Comparison of ENCODE assay signal across 1 cellular context in the genomic region with DNA sequence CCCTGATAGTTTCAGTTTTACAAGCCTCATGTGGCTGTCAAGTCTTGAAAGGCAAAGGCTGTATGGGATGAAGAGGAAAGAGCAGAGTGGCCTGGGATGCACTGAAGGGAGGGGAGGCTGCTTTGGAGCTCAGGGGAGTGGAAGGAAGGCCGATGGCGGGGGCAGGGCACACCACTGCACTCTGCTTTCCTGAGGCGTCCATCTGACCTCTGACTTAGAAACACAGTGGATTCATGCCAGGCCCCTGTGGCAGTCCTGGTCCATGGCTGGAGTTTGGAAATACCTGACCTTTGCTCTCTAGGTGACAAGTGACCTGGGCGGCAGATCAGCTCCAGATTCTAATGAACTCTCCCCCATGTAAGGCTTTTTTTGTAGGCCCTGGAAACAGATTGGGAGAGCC.
TF ChIP-seq lines count a peak whose summit lies in the region.

No MANE protein-coding gene starts in this region.

TF ChIP-seq in HepG2, 621 proteins besides CTCF, POLR2A, EP300 and RAD21 (continued from another document and continues in another):
- TF ChIP-seq ZNF615 (CRISPR knock-in tag; IDR thresholded peaks at IDR 0.05; ENCODE audit: borderline replicate concordance) (no peak), ZNF652 (CRISPR knock-in tag; IDR thresholded peaks at IDR 0.05; ENCODE audit: borderline replicate concordance, low read depth) (no peak), ZFP1 (CRISPR knock-in tag; IDR thresholded peaks at IDR 0.05) (no peak), SALL2 (CRISPR knock-in tag; IDR thresholded peaks at IDR 0.05) (no peak), AKAP8 (CRISPR knock-in tag; IDR thresholded peaks at IDR 0.05) (no peak), SP5 (CRISPR knock-in tag; IDR thresholded peaks at IDR 0.05; ENCODE audit: borderline replicate concordance, low read depth) (peak; percentile 49; the same call in 1 of the 2 replicates), MEF2D (CRISPR knock-in tag; IDR thresholded peaks at IDR 0.05) (peak; percentile 41; the same call in 1 of the 2 replicates), HCFC1 (IDR thresholded peaks at IDR 0.05; ENCODE audit: low read depth, low read length) (no peak), ZNF331 (CRISPR knock-in tag; IDR thresholded peaks at IDR 0.05) (0 out of 2 replicates have a peak, but pooled peaks have one; percentile 13), TEAD2 (CRISPR knock-in tag; IDR thresholded peaks at IDR 0.05) (no peak), CEBPG (CRISPR knock-in tag; IDR thresholded peaks at IDR 0.05) (peak; percentile 68), RXRB (CRISPR knock-in tag; IDR thresholded peaks at IDR 0.05; ENCODE audit: borderline replicate concordance) (peak; percentile 98), ZNF546 (CRISPR knock-in tag; conservative IDR thresholded peaks at IDR 0.05) (no peak), NR3C1 (CRISPR knock-in tag; IDR thresholded peaks at IDR 0.05) (no peak), ZNF256 (CRISPR knock-in tag; conservative IDR thresholded peaks at IDR 0.05) (no peak), ZNF570 (CRISPR knock-in tag; IDR thresholded peaks at IDR 0.05; ENCODE audit: borderline replicate concordance) (no peak), KMT2B (CRISPR knock-in tag; IDR thresholded peaks at IDR 0.05) (no peak), AGO1 (IDR thresholded peaks at IDR 0.05; ENCODE audit: low read depth, low read length, poor library complexity, severe bottlenecking) (no peak), ZBTB21 (CRISPR knock-in tag; IDR thresholded peaks at IDR 0.05) (no peak), ZNF564 (CRISPR knock-in tag; IDR thresholded peaks at IDR 0.05) (no peak), ETV5 (CRISPR knock-in tag; IDR thresholded peaks at IDR 0.05; ENCODE audit: borderline replicate concordance) (no peak; the same call in 1 of the 2 replicates), ZNF367 (CRISPR knock-in tag; IDR thresholded peaks at IDR 0.05; ENCODE audit: borderline replicate concordance) (no peak), REPIN1 (CRISPR knock-in tag; IDR thresholded peaks at IDR 0.05; ENCODE audit: borderline replicate concordance, low read depth) (peak; percentile 51; the same call in 1 of the 2 replicates), RFX3 (CRISPR knock-in tag; IDR thresholded peaks at IDR 0.05) (no peak), MEIS1 (CRISPR knock-in tag; IDR thresholded peaks at IDR 0.05; ENCODE audit: borderline replicate concordance) (no peak), SCMH1 (CRISPR knock-in tag; IDR thresholded peaks at IDR 0.05; ENCODE audit: borderline replicate concordance) (no peak), ZNF672 (CRISPR knock-in tag; IDR thresholded peaks at IDR 0.05) (no peak), ZNF160 (CRISPR knock-in tag; IDR thresholded peaks at IDR 0.05) (no peak), MBD4 (IDR thresholded peaks at IDR 0.05; ENCODE audit: borderline replicate concordance, low read length) (no peak), MXD4 (CRISPR knock-in tag; IDR thresholded peaks at IDR 0.05) (0 out of 2 replicates have a peak, but pooled peaks have one; percentile 51), ARID2 (CRISPR knock-in tag; IDR thresholded peaks at IDR 0.05; ENCODE audit: borderline replicate concordance) (0 out of 2 replicates have a peak, but pooled peaks have one; percentile 70), CREB1 (IDR thresholded peaks at IDR 0.05) (no peak), CREB1 (CRISPR knock-in tag; IDR thresholded peaks at IDR 0.05) (0 out of 2 replicates have a peak, but pooled peaks have one; percentile 30), RFX5 (IDR thresholded peaks at IDR 0.05; ENCODE audit: low read depth, low read length) (no peak), ZNF878 (CRISPR knock-in tag; IDR thresholded peaks at IDR 0.05) (no peak), NCOA5 (CRISPR knock-in tag; IDR thresholded peaks at IDR 0.05) (no peak), RBM39 (IDR thresholded peaks at IDR 0.05; ENCODE audit: low read depth, low read length, poor library complexity, severe bottlenecking) (no peak), KDM4B (CRISPR knock-in tag; IDR thresholded peaks at IDR 0.05) (no peak), ELF3 (CRISPR knock-in tag; IDR thresholded peaks at IDR 0.05) (peak; percentile 62; the same call in 1 of the 2 replicates), SIX4 (CRISPR knock-in tag; IDR thresholded peaks at IDR 0.05) (no peak), ZNF253 (CRISPR knock-in tag; IDR thresholded peaks at IDR 0.05; ENCODE audit: borderline replicate concordance) (no peak), ONECUT2 (CRISPR knock-in tag; IDR thresholded peaks at IDR 0.05) (no peak), ZNF264 (CRISPR knock-in tag; IDR thresholded peaks at IDR 0.05) (peak; percentile 48; the same call in 1 of the 2 replicates), ZNF605 (CRISPR knock-in tag; IDR thresholded peaks at IDR 0.05) (no peak), SOX5 (CRISPR knock-in tag; IDR thresholded peaks at IDR 0.05; ENCODE audit: borderline replicate concordance) (peak; percentile 69), ETV6 (CRISPR knock-in tag; conservative IDR thresholded peaks at IDR 0.05) (no peak), ZNF224 (CRISPR knock-in tag; IDR thresholded peaks at IDR 0.05) (no peak), STAT5B (CRISPR knock-in tag; IDR thresholded peaks at IDR 0.05) (no peak), ZNF354B (CRISPR knock-in tag; IDR thresholded peaks at IDR 0.05) (no peak), ZFP36L1 (CRISPR knock-in tag; IDR thresholded peaks at IDR 0.05) (0 out of 2 replicates have a peak, but pooled peaks have one; percentile 46), ZNF138 (CRISPR knock-in tag; IDR thresholded peaks at IDR 0.05; ENCODE audit: low read depth) (no peak), ZNF326 (CRISPR knock-in tag; IDR thresholded peaks at IDR 0.05; ENCODE audit: borderline replicate concordance) (no peak), ZEB1 (IDR thresholded peaks at IDR 0.05; ENCODE audit: insufficient replicate concordance, low read depth) (peak; percentile 29), SP140L (CRISPR knock-in tag; IDR thresholded peaks at IDR 0.05; ENCODE audit: borderline replicate concordance) (0 out of 2 replicates have a peak, but pooled peaks have one; percentile 36), IRF2 (CRISPR knock-in tag; IDR thresholded peaks at IDR 0.05) (peak; percentile 15; the same call in 1 of the 2 replicates), EZH2 (conservative IDR thresholded peaks at IDR 0.05; ENCODE audit: low read depth, low read length) (no peak)
- TF ChIP-seq, protein P1, sequence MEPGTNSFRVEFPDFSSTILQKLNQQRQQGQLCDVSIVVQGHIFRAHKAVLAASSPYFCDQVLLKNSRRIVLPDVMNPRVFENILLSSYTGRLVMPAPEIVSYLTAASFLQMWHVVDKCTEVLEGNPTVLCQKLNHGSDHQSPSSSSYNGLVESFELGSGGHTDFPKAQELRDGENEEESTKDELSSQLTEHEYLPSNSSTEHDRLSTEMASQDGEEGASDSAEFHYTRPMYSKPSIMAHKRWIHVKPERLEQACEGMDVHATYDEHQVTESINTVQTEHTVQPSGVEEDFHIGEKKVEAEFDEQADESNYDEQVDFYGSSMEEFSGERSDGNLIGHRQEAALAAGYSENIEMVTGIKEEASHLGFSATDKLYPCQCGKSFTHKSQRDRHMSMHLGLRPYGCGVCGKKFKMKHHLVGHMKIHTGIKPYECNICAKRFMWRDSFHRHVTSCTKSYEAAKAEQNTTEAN (CRISPR knock-in tag; conservative IDR thresholded peaks at IDR 0.05) = no peak
- TF ChIP-seq, protein P2, sequence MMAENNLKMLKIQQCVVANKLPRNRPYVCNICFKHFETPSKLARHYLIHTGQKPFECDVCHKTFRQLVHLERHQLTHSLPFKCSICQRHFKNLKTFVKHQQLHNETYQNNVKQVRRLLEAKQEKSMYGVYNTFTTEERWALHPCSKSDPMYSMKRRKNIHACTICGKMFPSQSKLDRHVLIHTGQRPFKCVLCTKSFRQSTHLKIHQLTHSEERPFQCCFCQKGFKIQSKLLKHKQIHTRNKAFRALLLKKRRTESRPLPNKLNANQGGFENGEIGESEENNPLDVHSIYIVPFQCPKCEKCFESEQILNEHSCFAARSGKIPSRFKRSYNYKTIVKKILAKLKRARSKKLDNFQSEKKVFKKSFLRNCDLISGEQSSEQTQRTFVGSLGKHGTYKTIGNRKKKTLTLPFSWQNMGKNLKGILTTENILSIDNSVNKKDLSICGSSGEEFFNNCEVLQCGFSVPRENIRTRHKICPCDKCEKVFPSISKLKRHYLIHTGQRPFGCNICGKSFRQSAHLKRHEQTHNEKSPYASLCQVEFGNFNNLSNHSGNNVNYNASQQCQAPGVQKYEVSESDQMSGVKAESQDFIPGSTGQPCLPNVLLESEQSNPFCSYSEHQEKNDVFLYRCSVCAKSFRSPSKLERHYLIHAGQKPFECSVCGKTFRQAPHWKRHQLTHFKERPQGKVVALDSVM (CRISPR knock-in tag; IDR thresholded peaks at IDR 0.05) = peak; percentile 66
- TF ChIP-seq, protein P3, sequence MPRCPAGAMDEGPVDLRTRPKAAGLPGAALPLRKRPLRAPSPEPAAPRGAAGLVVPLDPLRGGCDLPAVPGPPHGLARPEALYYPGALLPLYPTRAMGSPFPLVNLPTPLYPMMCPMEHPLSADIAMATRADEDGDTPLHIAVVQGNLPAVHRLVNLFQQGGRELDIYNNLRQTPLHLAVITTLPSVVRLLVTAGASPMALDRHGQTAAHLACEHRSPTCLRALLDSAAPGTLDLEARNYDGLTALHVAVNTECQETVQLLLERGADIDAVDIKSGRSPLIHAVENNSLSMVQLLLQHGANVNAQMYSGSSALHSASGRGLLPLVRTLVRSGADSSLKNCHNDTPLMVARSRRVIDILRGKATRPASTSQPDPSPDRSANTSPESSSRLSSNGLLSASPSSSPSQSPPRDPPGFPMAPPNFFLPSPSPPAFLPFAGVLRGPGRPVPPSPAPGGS (CRISPR knock-in tag; IDR thresholded peaks at IDR 0.05) = no peak
- TF ChIP-seq, protein P4, sequence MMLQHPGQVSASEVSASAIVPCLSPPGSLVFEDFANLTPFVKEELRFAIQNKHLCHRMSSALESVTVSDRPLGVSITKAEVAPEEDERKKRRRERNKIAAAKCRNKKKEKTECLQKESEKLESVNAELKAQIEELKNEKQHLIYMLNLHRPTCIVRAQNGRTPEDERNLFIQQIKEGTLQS (CRISPR knock-in tag; IDR thresholded peaks at IDR 0.05) = no peak
- TF ChIP-seq, protein P5, sequence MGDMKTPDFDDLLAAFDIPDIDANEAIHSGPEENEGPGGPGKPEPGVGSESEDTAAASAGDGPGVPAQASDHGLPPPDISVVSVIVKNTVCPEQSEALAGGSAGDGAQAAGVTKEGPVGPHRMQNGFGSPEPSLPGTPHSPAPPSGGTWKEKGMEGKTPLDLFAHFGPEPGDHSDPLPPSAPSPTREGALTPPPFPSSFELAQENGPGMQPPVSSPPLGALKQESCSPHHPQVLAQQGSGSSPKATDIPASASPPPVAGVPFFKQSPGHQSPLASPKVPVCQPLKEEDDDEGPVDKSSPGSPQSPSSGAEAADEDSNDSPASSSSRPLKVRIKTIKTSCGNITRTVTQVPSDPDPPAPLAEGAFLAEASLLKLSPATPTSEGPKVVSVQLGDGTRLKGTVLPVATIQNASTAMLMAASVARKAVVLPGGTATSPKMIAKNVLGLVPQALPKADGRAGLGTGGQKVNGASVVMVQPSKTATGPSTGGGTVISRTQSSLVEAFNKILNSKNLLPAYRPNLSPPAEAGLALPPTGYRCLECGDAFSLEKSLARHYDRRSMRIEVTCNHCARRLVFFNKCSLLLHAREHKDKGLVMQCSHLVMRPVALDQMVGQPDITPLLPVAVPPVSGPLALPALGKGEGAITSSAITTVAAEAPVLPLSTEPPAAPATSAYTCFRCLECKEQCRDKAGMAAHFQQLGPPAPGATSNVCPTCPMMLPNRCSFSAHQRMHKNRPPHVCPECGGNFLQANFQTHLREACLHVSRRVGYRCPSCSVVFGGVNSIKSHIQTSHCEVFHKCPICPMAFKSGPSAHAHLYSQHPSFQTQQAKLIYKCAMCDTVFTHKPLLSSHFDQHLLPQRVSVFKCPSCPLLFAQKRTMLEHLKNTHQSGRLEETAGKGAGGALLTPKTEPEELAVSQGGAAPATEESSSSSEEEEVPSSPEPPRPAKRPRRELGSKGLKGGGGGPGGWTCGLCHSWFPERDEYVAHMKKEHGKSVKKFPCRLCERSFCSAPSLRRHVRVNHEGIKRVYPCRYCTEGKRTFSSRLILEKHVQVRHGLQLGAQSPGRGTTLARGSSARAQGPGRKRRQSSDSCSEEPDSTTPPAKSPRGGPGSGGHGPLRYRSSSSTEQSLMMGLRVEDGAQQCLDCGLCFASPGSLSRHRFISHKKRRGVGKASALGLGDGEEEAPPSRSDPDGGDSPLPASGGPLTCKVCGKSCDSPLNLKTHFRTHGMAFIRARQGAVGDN (CRISPR knock-in tag; IDR thresholded peaks at IDR 0.05) = peak; percentile 86
- TF ChIP-seq, protein P6, sequence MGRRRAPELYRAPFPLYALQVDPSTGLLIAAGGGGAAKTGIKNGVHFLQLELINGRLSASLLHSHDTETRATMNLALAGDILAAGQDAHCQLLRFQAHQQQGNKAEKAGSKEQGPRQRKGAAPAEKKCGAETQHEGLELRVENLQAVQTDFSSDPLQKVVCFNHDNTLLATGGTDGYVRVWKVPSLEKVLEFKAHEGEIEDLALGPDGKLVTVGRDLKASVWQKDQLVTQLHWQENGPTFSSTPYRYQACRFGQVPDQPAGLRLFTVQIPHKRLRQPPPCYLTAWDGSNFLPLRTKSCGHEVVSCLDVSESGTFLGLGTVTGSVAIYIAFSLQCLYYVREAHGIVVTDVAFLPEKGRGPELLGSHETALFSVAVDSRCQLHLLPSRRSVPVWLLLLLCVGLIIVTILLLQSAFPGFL (CRISPR knock-in tag; IDR thresholded peaks at IDR 0.05) = no peak
- TF ChIP-seq, protein P7, sequence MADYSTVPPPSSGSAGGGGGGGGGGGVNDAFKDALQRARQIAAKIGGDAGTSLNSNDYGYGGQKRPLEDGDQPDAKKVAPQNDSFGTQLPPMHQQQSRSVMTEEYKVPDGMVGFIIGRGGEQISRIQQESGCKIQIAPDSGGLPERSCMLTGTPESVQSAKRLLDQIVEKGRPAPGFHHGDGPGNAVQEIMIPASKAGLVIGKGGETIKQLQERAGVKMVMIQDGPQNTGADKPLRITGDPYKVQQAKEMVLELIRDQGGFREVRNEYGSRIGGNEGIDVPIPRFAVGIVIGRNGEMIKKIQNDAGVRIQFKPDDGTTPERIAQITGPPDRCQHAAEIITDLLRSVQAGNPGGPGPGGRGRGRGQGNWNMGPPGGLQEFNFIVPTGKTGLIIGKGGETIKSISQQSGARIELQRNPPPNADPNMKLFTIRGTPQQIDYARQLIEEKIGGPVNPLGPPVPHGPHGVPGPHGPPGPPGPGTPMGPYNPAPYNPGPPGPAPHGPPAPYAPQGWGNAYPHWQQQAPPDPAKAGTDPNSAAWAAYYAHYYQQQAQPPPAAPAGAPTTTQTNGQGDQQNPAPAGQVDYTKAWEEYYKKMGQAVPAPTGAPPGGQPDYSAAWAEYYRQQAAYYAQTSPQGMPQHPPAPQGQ (CRISPR knock-in tag; IDR thresholded peaks at IDR 0.05; ENCODE audit: borderline replicate concordance) = no peak
- TF ChIP-seq, protein P8, sequence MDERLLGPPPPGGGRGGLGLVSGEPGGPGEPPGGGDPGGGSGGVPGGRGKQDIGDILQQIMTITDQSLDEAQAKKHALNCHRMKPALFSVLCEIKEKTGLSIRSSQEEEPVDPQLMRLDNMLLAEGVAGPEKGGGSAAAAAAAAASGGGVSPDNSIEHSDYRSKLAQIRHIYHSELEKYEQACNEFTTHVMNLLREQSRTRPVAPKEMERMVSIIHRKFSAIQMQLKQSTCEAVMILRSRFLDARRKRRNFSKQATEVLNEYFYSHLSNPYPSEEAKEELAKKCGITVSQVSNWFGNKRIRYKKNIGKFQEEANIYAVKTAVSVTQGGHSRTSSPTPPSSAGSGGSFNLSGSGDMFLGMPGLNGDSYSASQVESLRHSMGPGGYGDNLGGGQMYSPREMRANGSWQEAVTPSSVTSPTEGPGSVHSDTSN (CRISPR knock-in tag; IDR thresholded peaks at IDR 0.05) = no peak
